Comparison of ENCODE assay signal across 10 cellular contexts in the genomic region with DNA sequence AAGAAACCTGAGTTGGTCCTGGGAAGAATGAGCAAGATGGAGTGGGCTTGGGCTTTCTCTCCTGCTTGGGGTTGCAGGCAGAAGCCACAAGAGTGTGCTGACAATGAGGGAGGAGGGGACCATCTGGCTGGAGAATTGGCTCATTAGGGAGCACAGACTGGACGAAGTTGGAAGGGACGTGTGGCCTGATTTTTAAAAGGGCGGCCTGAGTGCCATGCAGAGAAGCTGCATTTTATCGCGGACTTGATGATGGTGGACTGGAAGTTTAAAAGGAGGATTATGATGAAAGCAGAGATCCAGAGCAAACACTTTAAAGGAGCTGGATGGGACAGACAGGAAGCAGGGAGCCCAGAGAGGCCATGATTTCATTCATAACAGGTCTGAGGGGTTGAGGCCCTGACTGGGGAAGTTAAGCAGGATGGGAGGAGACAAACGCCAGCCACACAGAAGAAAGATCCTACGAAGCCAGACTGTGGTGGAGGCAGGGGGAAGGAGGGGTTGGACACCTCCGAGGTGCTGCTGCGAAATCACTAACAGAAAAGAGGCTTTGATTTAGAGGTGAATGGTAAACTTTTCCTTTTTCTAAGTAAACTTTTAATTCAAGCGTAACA. TPM values are rescaled to one million over a fixed set of nuclear protein-coding genes. Genes with fewer than 3 reads are reported as not detected.
A peak's percentile ranks its signal among the peaks of the same experiment; 100 is the strongest.
DNase-seq lines count a peak whose midpoint lies in the region; ATAC-seq, FAIRE-seq and TF ChIP-seq lines count a peak whose summit lies in the region.
"Had no signal": no experiment of that assay in that cellular context is flagged by ENCODE, and none has a peak within 500 bp of the region (broad histone marks: within the 10 kb centered on the region; RNA-seq: fewer than 3 reads in every experiment).

No MANE protein-coding gene starts in this region.

- no peak overlapping the region for H3K4me2 ChIP-seq in HepG2 (ENCODE audit: low read depth, low read length)

- ATAC-seq in activated T-cell treated with anti-CD3 and anti-CD28 coated beads, Interleukin-2, amount 50 U/mL, for 72 hours (replicated peaks in 1 of 2) = peak in 1 of 2 donors; percentile 5
- peak; percentile 2 for ATAC-seq in activated T-helper 17 cell treated with anti-CD3 and anti-CD28 coated beads, Interleukin-2, amount 50 U/mL, for 72 hours (replicated peaks)
- ATAC-seq in HepG2 = no peak; the same call in 2 of the 3 replicates
- no peak for ATAC-seq in GM21723 (IDR thresholded peaks at IDR 0.05; ENCODE audit: unreplicated experiment)

- no peaks in the 10 kb centered on the region for H3K79me2 ChIP-seq in HepG2 (ENCODE audit: insufficient read depth, low read length)

- H3K4me1 ChIP-seq in HepG2 (ENCODE audit: insufficient read depth, low read length) (0 out of 2 replicates have a peak, but pooled peaks cover 10% of the 10 kb centered on the region), transverse colon (no peaks in the 10 kb centered on the region)

- H4K20me1 ChIP-seq in HepG2 (ENCODE audit: insufficient read depth, low read length) = no peaks in the 10 kb centered on the region

- no peak for TF ChIP-seq RAD21 in HepG2 (CRISPR knock-in tag; IDR thresholded peaks at IDR 0.05)

- FAIRE-seq in HepG2 (lab: Jason Lieb, UNC) = no peak

- H3K9ac ChIP-seq in HepG2 (ENCODE audit: insufficient read depth, low read depth, low read length) = no peak overlapping the region

- H3K4me3 ChIP-seq in HepG2 (replicated peaks in 1 of 3; ENCODE audit: insufficient read depth in 1 of 3, low read depth in 2 of 3, low read length in 3 of 3) = no peak overlapping the region
- H3K4me3 ChIP-seq in transverse colon = no peak overlapping the region

- 57% methylated on average over 10 of the region's 10 CpGs for WGBS in HepG2 (ENCODE audit: low lambda C conversion rate)
- WGBS in transverse colon (ENCODE audit: low coverage in 1 of 2), 2 donors = 70 to 78% methylated on average over 9 to 10 of the region's 10 CpGs

- no TSS peak for BruUV-seq in HepG2 (replicated peaks; lab: Mats Ljungman, UMichigan)

- peaks cover 45% of the 10 kb centered on the region for H3K4me1 Mint-ChIP-seq in activated T-cell treated with anti-CD3 and anti-CD28 coated beads, Interleukin-2, amount 50 U/mL, for 72 hours (ENCODE audit: low read depth)
- peaks cover 24% of the 10 kb centered on the region for H3K4me1 Mint-ChIP-seq in activated T-helper 17 cell treated with anti-CD3 and anti-CD28 coated beads, Interleukin-2, amount 50 U/mL, for 72 hours
- H3K4me1 Mint-ChIP-seq in immature natural killer cell = peaks cover 1 to 18% of the 10 kb centered on the region in 2 donors

- H3K36me3 ChIP-seq in HepG2 (replicated peaks in 1 of 2; ENCODE audit: control insufficient read depth in 1 of 2, insufficient read depth in 2 of 2, low read length in 2 of 2) = no peaks in the 10 kb centered on the region
- H3K36me3 ChIP-seq in transverse colon = no peaks in the 10 kb centered on the region

- H3K27ac Mint-ChIP-seq in activated T-cell treated with anti-CD3 and anti-CD28 coated beads, Interleukin-2, amount 50 U/mL, for 72 hours = peak overlapping the region; percentile 84
- H3K27ac Mint-ChIP-seq in activated T-helper 17 cell treated with anti-CD3 and anti-CD28 coated beads, Interleukin-2, amount 50 U/mL, for 72 hours = peak overlapping the region; percentile 91
- no peak overlapping the region for H3K27ac Mint-ChIP-seq in immature natural killer cell

- no peak overlapping the region for H2AFZ ChIP-seq in HepG2 (ENCODE audit: low read length)

- TF ChIP-seq EP300 in HepG2 (IDR thresholded peaks at IDR 0.05; ENCODE audit: low read depth in 2 of 2, low read length in 2 of 2) (no peak), HepG2 (CRISPR knock-in tag; IDR thresholded peaks at IDR 0.05; ENCODE audit: borderline replicate concordance) (no peak), transverse colon (IDR thresholded peaks at IDR 0.05; ENCODE audit: low read depth) (no peak)

- H3K9me3 ChIP-seq in HepG2 (ENCODE audit: low read length) (no peaks in the 10 kb centered on the region), transverse colon (no peaks in the 10 kb centered on the region)

- H3K27me3 ChIP-seq in HepG2 (ENCODE audit: control insufficient read depth in 1 of 2, insufficient read depth in 2 of 2, low read length in 2 of 2) (peaks cover 0 to 8% of the 10 kb centered on the region in 2 experiments; a peak in 2 of 5 replicates), transverse colon (no peaks in the 10 kb centered on the region)

- intact Hi-C loops in HepG2 (cut with micrococcal nuclease; ENCODE audit: unreplicated experiment) (no loop called here), transverse colon (cut with DNase I; ENCODE audit: low total_unique reads) (no loop called here)

- TF ChIP-seq CTCF in HepG2 (CRISPR knock-in tag; IDR thresholded peaks at IDR 0.05) = no peak
- TF ChIP-seq CTCF in transverse colon (IDR thresholded peaks at IDR 0.05) = no peak

- no peak for DNase-seq in activated T-cell treated with anti-CD3 and anti-CD28 coated beads, Interleukin-2, amount 50 U/mL, for 72 hours
- no peak for DNase-seq in activated T-cell treated with anti-CD3 and anti-CD28 coated beads, Interleukin-2, amount 50 U/mL, for 1 hour
- DNase-seq in HepG2 (ENCODE audit: low spot score) (no peak), transverse colon (no peak), immature natural killer cell (no peak)
- DNase-seq in stimulated activated naive CD4-positive, alpha-beta T cell (lab: John Stamatoyannopoulos, UW) = no peak
- DNase-seq: stimulated activated CD4-positive, alpha-beta T cell treated with anti-CD3 and anti-CD28 coated beads, Interleukin-4, amount 100 ng/mL, for 4 hours had no signal

- no peak overlapping the region for H3K27ac ChIP-seq in HepG2 (ENCODE audit: extremely low read length, insufficient read depth, low read length)
- H3K27ac ChIP-seq in transverse colon = peak overlapping the region; percentile 46 to 53 (median 50)

- peak overlapping the region; percentile 54 to 63 for H3K4me3 Mint-ChIP-seq in activated T-cell treated with anti-CD3 and anti-CD28 coated beads, Interleukin-2, amount 50 U/mL, for 72 hours
- peak overlapping the region; percentile 76 for H3K4me3 Mint-ChIP-seq in activated T-helper 17 cell treated with anti-CD3 and anti-CD28 coated beads, Interleukin-2, amount 50 U/mL, for 72 hours
- no peak overlapping the region for H3K4me3 Mint-ChIP-seq in immature natural killer cell

- in situ Hi-C loops in HepG2 (cut with HindIII; ENCODE audit: extremely low pct_ligation_motif_present, low pct_unique_long_range_greater_than_20kb) (no loop called here), transverse colon (cut with MboI; ENCODE audit: low pct_ligation_motif_present in 1 of 4, low pct_unique_long_range_greater_than_20kb in 1 of 4, low sequenced_read_pairs in 3 of 4) (no loop called here)

- peaks cover 0 to 3% of the 10 kb centered on the region in 2 donors for H3K36me3 Mint-ChIP-seq in activated T-cell treated with anti-CD3 and anti-CD28 coated beads, Interleukin-2, amount 50 U/mL, for 72 hours (ENCODE audit: insufficient read depth in 2 of 2)
- no peaks in the 10 kb centered on the region for H3K36me3 Mint-ChIP-seq in activated T-helper 17 cell treated with anti-CD3 and anti-CD28 coated beads, Interleukin-2, amount 50 U/mL, for 72 hours (ENCODE audit: low read depth)
- H3K36me3 Mint-ChIP-seq in immature natural killer cell = no peaks in the 10 kb centered on the region

- no peaks in the 10 kb centered on the region for H3K27me3 Mint-ChIP-seq in activated T-cell treated with anti-CD3 and anti-CD28 coated beads, Interleukin-2, amount 50 U/mL, for 72 hours (ENCODE audit: low read depth)
- no peaks in the 10 kb centered on the region for H3K27me3 Mint-ChIP-seq in activated T-helper 17 cell treated with anti-CD3 and anti-CD28 coated beads, Interleukin-2, amount 50 U/mL, for 72 hours
- H3K27me3 Mint-ChIP-seq in immature natural killer cell (ENCODE audit: low read depth in 3 of 3) = peaks cover 4 to 7% (median 5%) of the 10 kb centered on the region in 3 donors
- H3K27me3 Mint-ChIP-seq: B cell had no signal

- TF ChIP-seq POLR2A in HepG2 (IDR thresholded peaks at IDR 0.05; ENCODE audit: insufficient read depth in 1 of 2, low read depth in 2 of 2, low read length in 2 of 2) (no peak), transverse colon (IDR thresholded peaks at IDR 0.05) (no peak)

- POLR2A ChIA-PET in HepG2 (lab: Yijun Ruan, JAX) = no interaction called here

- CTCF ChIA-PET in HepG2 (lab: Yijun Ruan, JAX; ENCODE audit: low intra/inter-chr PET ratio, low total read pairs) = no interaction called here

- no peaks in the 10 kb centered on the region for H3K9me3 Mint-ChIP-seq in activated T-cell treated with anti-CD3 and anti-CD28 coated beads, Interleukin-2, amount 50 U/mL, for 72 hours
- H3K9me3 Mint-ChIP-seq in activated T-helper 17 cell treated with anti-CD3 and anti-CD28 coated beads, Interleukin-2, amount 50 U/mL, for 72 hours = no peaks in the 10 kb centered on the region
- H3K9me3 Mint-ChIP-seq in immature natural killer cell = no peaks in the 10 kb centered on the region

RNA-seq across cellular contexts. Expression of a gene that starts 23.6 kb away (rescaled TPM):
- 10 to 100 TPM; 11.3 to 17.2 TPM for total RNA-seq in activated T-cell treated with anti-CD3 and anti-CD28 coated beads, Interleukin-2, amount 50 U/mL, for 72 hours
- total RNA-seq in activated T-helper 17 cell treated with anti-CD3 and anti-CD28 coated beads, Interleukin-2, amount 50 U/mL, for 72 hours = 10 to 100 TPM; 19.1 to 39.3 TPM
- 4.6 and 5.3 TPM in 2 replicates for total RNA-seq in HepG2 (2016; rRNA removed; fragmentation: Illumina TruSeq; extraction: Trizol)
- total RNA-seq in HepG2 (2016; cell fraction: cytosol; rRNA removed; fragmentation: Illumina TruSeq; extraction: Trizol; ENCODE audit: low read depth) = 0.81 and 0.88 TPM in 2 replicates
- total RNA-seq in HepG2 (2016; cell fraction: insoluble cytoplasmic fraction; rRNA removed; fragmentation: Illumina TruSeq; extraction: Trizol) = 3.8 and 5.0 TPM in 2 replicates
- total RNA-seq in HepG2 (2016; cell fraction: membrane; rRNA removed; fragmentation: Illumina TruSeq; extraction: Trizol) = 2.9 and 3.4 TPM in 2 replicates
- 4.2 and 4.3 TPM in 2 replicates for total RNA-seq in HepG2 (2016; cell fraction: nucleus; rRNA removed; fragmentation: Illumina TruSeq; extraction: Trizol)
- 3.4 and 4.7 TPM in 2 replicates for polyA plus RNA-seq in HepG2 (2011; rRNA removed)
- polyA plus RNA-seq in HepG2 (2011; cell fraction: cytosol; rRNA removed) = 3.7 and 6.6 TPM in 2 replicates
- polyA plus RNA-seq in HepG2 (2011; cell fraction: nucleus; rRNA removed) = 4.0 and 4.6 TPM in 2 replicates
- polyA plus RNA-seq in HepG2 (2012) = 3.5 and 4.5 TPM in 2 replicates
- 0.63 and 0.80 TPM in 2 replicates for polyA plus RNA-seq in HepG2 (2016; cell fraction: cytosol; fragmentation: Illumina TruSeq; extraction: Trizol; ENCODE audit: low read depth)
- polyA plus RNA-seq in HepG2 (2016; cell fraction: insoluble cytoplasmic fraction; fragmentation: Illumina TruSeq; extraction: Trizol; ENCODE audit: low read depth) = 6.0 and 6.7 TPM in 2 replicates
- 3.0 and 3.5 TPM in 2 replicates for polyA plus RNA-seq in HepG2 (2016; cell fraction: membrane; fragmentation: Illumina TruSeq; extraction: Trizol; ENCODE audit: low read depth)
- polyA plus RNA-seq in HepG2 (2016; cell fraction: nucleus; fragmentation: Illumina TruSeq; extraction: Trizol; ENCODE audit: insufficient read depth, low read depth) = 5.2 and 5.5 TPM in 2 replicates
- polyA minus RNA-seq in HepG2 (2011; rRNA and poly(A)+ RNA removed; ENCODE audit: low replicate concordance) = 8.0 and 12.3 TPM in 2 replicates
- polyA minus RNA-seq in HepG2 (2011; cell fraction: cytosol; rRNA and poly(A)+ RNA removed) = 6.8 and 6.9 TPM in 2 replicates
- polyA minus RNA-seq in HepG2 (2011; cell fraction: nucleus; rRNA and poly(A)+ RNA removed) = 6.1 and 7.1 TPM in 2 replicates
- total RNA-seq in transverse colon = 10 to 100 TPM; 20.8 to 57.2 (median 28.2) TPM
- 1 to 10 TPM; 2.6 to 5.4 (median 3.4) TPM for polyA plus RNA-seq in immature natural killer cell

RNA-seq across cellular contexts. Expression of a gene that starts 34.8 kb away (rescaled TPM):
- 10 to 100 TPM; 19.6 to 23.8 TPM for total RNA-seq in activated T-cell treated with anti-CD3 and anti-CD28 coated beads, Interleukin-2, amount 50 U/mL, for 72 hours
- total RNA-seq in activated T-helper 17 cell treated with anti-CD3 and anti-CD28 coated beads, Interleukin-2, amount 50 U/mL, for 72 hours = 10 to 100 TPM; 22.0 to 28.4 TPM
- total RNA-seq in HepG2 (2016; rRNA removed; fragmentation: Illumina TruSeq; extraction: Trizol) (24.9 and 46.2 TPM in 2 replicates), transverse colon (10 to 100 TPM; 15.8 to 39.3 (median 19.2) TPM)
- total RNA-seq in HepG2 (2016; cell fraction: cytosol; rRNA removed; fragmentation: Illumina TruSeq; extraction: Trizol; ENCODE audit: low read depth) = 6.0 and 7.2 TPM in 2 replicates
- 24.0 and 45.8 TPM in 2 replicates for total RNA-seq in HepG2 (2016; cell fraction: insoluble cytoplasmic fraction; rRNA removed; fragmentation: Illumina TruSeq; extraction: Trizol)
- 11.5 and 12.8 TPM in 2 replicates for total RNA-seq in HepG2 (2016; cell fraction: membrane; rRNA removed; fragmentation: Illumina TruSeq; extraction: Trizol)
- total RNA-seq in HepG2 (2016; cell fraction: nucleus; rRNA removed; fragmentation: Illumina TruSeq; extraction: Trizol) = 41.1 and 48.6 TPM in 2 replicates
- polyA plus RNA-seq in HepG2 (2011; rRNA removed) (15.6 and 18.0 TPM in 2 replicates), immature natural killer cell (10 to 100 TPM; 22.3 to 39.6 (median 32.1) TPM)
- 13.8 and 19.5 TPM in 2 replicates for polyA plus RNA-seq in HepG2 (2011; cell fraction: cytosol; rRNA removed)
- 8.5 and 10.8 TPM in 2 replicates for polyA plus RNA-seq in HepG2 (2011; cell fraction: nucleus; rRNA removed)
- 29.6 and 30.4 TPM in 2 replicates for polyA plus RNA-seq in HepG2 (2012)
- polyA plus RNA-seq in HepG2 (2016; cell fraction: cytosol; fragmentation: Illumina TruSeq; extraction: Trizol; ENCODE audit: low read depth) = 4.9 and 5.0 TPM in 2 replicates
- polyA plus RNA-seq in HepG2 (2016; cell fraction: insoluble cytoplasmic fraction; fragmentation: Illumina TruSeq; extraction: Trizol; ENCODE audit: low read depth) = 28.6 and 28.9 TPM in 2 replicates
- 9.0 and 9.2 TPM in 2 replicates for polyA plus RNA-seq in HepG2 (2016; cell fraction: membrane; fragmentation: Illumina TruSeq; extraction: Trizol; ENCODE audit: low read depth)
- 72.4 and 79.7 TPM in 2 replicates for polyA plus RNA-seq in HepG2 (2016; cell fraction: nucleus; fragmentation: Illumina TruSeq; extraction: Trizol; ENCODE audit: insufficient read depth, low read depth)
- 9.9 and 11.1 TPM in 2 replicates for polyA minus RNA-seq in HepG2 (2011; rRNA and poly(A)+ RNA removed; ENCODE audit: low replicate concordance)
- polyA minus RNA-seq in HepG2 (2011; cell fraction: cytosol; rRNA and poly(A)+ RNA removed) = 14.4 and 18.5 TPM in 2 replicates
- polyA minus RNA-seq in HepG2 (2011; cell fraction: nucleus; rRNA and poly(A)+ RNA removed) = 20.6 and 20.8 TPM in 2 replicates

Comparison
In these comparisons a context has a peak if more than half of its experiments do, and no peak if none do; other contexts are left out.
1. H3K27ac Mint-ChIP-seq: peak in activated T-cell treated with anti-CD3 and anti-CD28 coated beads, Interleukin-2, amount 50 U/mL, for 72 hours (single experiment) and activated T-helper 17 cell treated with anti-CD3 and anti-CD28 coated beads, Interleukin-2, amount 50 U/mL, for 72 hours (single experiment); none in immature natural killer cell (0 of 6).
2. H3K4me3 Mint-ChIP-seq: peak in activated T-cell treated with anti-CD3 and anti-CD28 coated beads, Interleukin-2, amount 50 U/mL, for 72 hours (2 of 2) and activated T-helper 17 cell treated with anti-CD3 and anti-CD28 coated beads, Interleukin-2, amount 50 U/mL, for 72 hours (single experiment); none in immature natural killer cell (0 of 5).